In genomic region chr16:57519796-57520360, GRCh38 we compare ENCODE assay signal across 7 cellular contexts. TPM values are rescaled to one million over a fixed set of nuclear protein-coding genes. Genes with fewer than 3 reads are reported as not detected.
A peak's percentile ranks its signal among the peaks of the same experiment; 100 is the strongest.
DNase-seq lines count a peak whose midpoint lies in the region; ATAC-seq, FAIRE-seq and TF ChIP-seq lines count a peak whose summit lies in the region.

No MANE protein-coding gene starts in this region.

- H3K79me2 ChIP-seq in H1 (ENCODE audit: control insufficient read depth in 1 of 2, insufficient read depth in 2 of 2, low read length in 2 of 2): no peaks in the 10 kb centered on the region

- POLR2A ChIA-PET in H1 (lab: Charles Lee; ENCODE audit: partially characterized antibody): interaction anchor here (1.2 to 5.1 kb wide), 9 partner anchors 8 to 101 kb away, joined by 3 to 28 read pairs (median 4); partner anchors contain the start of genes CIAPIN1, COQ9, DOK4 and POLR2C

- TF ChIP-seq POLR2A in H54 (IDR thresholded peaks at IDR 0.05; ENCODE audit: low read depth, low read length) (no peak), H1 (IDR thresholded peaks at IDR 0.05; ENCODE audit: control extremely low read depth in 1 of 2, low read depth in 2 of 2, low read length in 2 of 2) (no peak)

- H2BK120ac ChIP-seq in H1 (replicated peaks; ENCODE audit: low read depth, low read length): no peak overlapping the region

- WGBS in H1 (ENCODE audit: extremely low coverage in 1 of 2, insufficient coverage in 1 of 2, insufficient read length in 1 of 2, insufficient replicate concordance in 2 of 2, low coverage in 1 of 2, low lambda C conversion rate in 2 of 2, missing lambda C conversion rate in 1 of 2), 2 experiments: 48% methylated on average over 10 of the region's 10 CpGs; no CpG with 5 or more reads in 1 of the 2 experiments

- peaks cover 0 to 2% (median 0%) of the 10 kb centered on the region in 4 experiments; a peak in 1 of 7 replicates for H3K4me1 ChIP-seq in H1 (replicated peaks in 1 of 4; ENCODE audit: control insufficient read depth in 3 of 4, insufficient read depth in 4 of 4, low read length in 3 of 4)
- H3K4me1 ChIP-seq in mucosa of descending colon (ENCODE audit: low read depth): no peaks in the 10 kb centered on the region

- FAIRE-seq in H54 (lab: Jason Lieb, UNC) (no peak), H1 (lab: Jason Lieb, UNC) (peak; percentile 78)

- CTCF ChIA-PET in H1 (lab: Charles Lee; ENCODE audit: partially characterized antibody): interaction anchor here (0.6 to 13.9 kb wide), 23 partner anchors 8 to 119 kb away, joined by 3 to 210 read pairs (median 5); partner anchors contain the start of genes ADGRG5, CIAPIN1, COQ9 and DOK4

- H2AK5ac ChIP-seq in H1 (ENCODE audit: low read depth, low read length): no peak overlapping the region

- no peak overlapping the region for H2BK15ac ChIP-seq in H1 (ENCODE audit: low read length)

- intact Hi-C loops in mucosa of descending colon (cut with DNase I, micrococcal nuclease): loop anchor here in 1 of 2 donors (2.0 to 10.0 kb wide), 2 partner anchors 101 to 215 kb away; no protein-coding TSS in a partner anchor

- no peak overlapping the region for H3K18ac ChIP-seq in H1 (ENCODE audit: extremely low read depth, low read length)

- H3K4me3 ChIP-seq in H1 (ENCODE audit: extremely low read depth in 1 of 4, insufficient read depth in 2 of 4, low read depth in 3 of 4, low read length in 4 of 4) (no peak overlapping the region), mucosa of descending colon (no peak overlapping the region)

- H3K23me2 ChIP-seq in H1 (ENCODE audit: low read depth, low read length): no peaks in the 10 kb centered on the region

- no peak overlapping the region for H4K5ac ChIP-seq in H1 (ENCODE audit: insufficient read length, low read depth, low read length)

- H3K4ac ChIP-seq in H1 (replicated peaks; ENCODE audit: insufficient read length, low read depth, low read length): no peak overlapping the region

- no peak overlapping the region for H3K56ac ChIP-seq in H1 (replicated peaks; ENCODE audit: insufficient read length, low read depth, low read length)

- H4K8ac ChIP-seq in H1 (ENCODE audit: extremely low read depth, insufficient read depth, low read length): no peak overlapping the region

- no peak overlapping the region for H2BK20ac ChIP-seq in H1 (ENCODE audit: low read length)

- H3K9ac ChIP-seq in H1 (replicated peaks in 1 of 4; ENCODE audit: extremely low read depth in 1 of 4, low read depth in 3 of 4, low read length in 3 of 4): no peak overlapping the region

- TF ChIP-seq CTCF in H1 (IDR thresholded peaks at IDR 0.05; ENCODE audit: control extremely low read depth in 1 of 3, insufficient read depth in 1 of 3, low read depth in 1 of 3, low read length in 3 of 3) (peak; percentile 96 to 99 (median 97)), mucosa of descending colon (IDR thresholded peaks at IDR 0.05) (peak; percentile 97)

- H2BK5ac ChIP-seq in H1 (ENCODE audit: low read depth, low read length): no peak overlapping the region

- no peak for TF ChIP-seq EP300 in H1 (IDR thresholded peaks at IDR 0.05; ENCODE audit: borderline replicate concordance in 1 of 2, low read depth in 2 of 2, low read length in 2 of 2)

- H3K23ac ChIP-seq in H1 (ENCODE audit: insufficient read length): no peak overlapping the region

- no peak overlapping the region for H2BK12ac ChIP-seq in H1 (ENCODE audit: low read depth, low read length)

- H3K36me3 ChIP-seq in H1 (ENCODE audit: control insufficient read depth in 2 of 4, insufficient read depth in 4 of 4, low read length in 3 of 4) (no peaks in the 10 kb centered on the region; a peak in 1 of 8 replicates), mucosa of descending colon (ENCODE audit: low read depth) (no peaks in the 10 kb centered on the region)

- H4K91ac ChIP-seq in H1 (replicated peaks; ENCODE audit: insufficient read length, low read length): no peak overlapping the region

- DNase-seq in GM04504 (ENCODE audit: low read depth) (peak; percentile 28), H54 (ENCODE audit: insufficient read length, low spot score) (peak; percentile 90), NCI-H526 treated with DMSO at 0.1 percent for 48 hours (lab: John Stamatoyannopoulos, UW) (peak; percentile 2), H1 (ENCODE audit: low read depth in 1 of 2, low spot score in 2 of 2) (peak in 1 of 2 experiments; percentile 93), mucosa of descending colon (peak; percentile 74 to 88 (median 85))
- DNase-seq in activated CD8-positive, alpha-beta memory T cell treated with anti-CD3 and anti-CD28 coated beads for 48 hours (ENCODE audit: low read depth in 2 of 3, low spot score in 2 of 3): peak; percentile 60 to 77 (median 68)
- DNase-seq in stimulated activated CD8-positive, alpha-beta memory T cell treated with anti-CD3 and anti-CD28 coated beads, Interleukin-4, amount 100 ng/mL, for 48 hours: peak; percentile 91

- no peak overlapping the region for H2AFZ ChIP-seq in H1 (ENCODE audit: low read length)

- H3K27ac ChIP-seq in H1 (ENCODE audit: low read depth, low read length): no peak overlapping the region

- ATAC-seq in mucosa of descending colon: peak; percentile 85

- H3K9me3 ChIP-seq in H1 (ENCODE audit: insufficient read depth in 2 of 2, low read depth in 1 of 2, low read length in 1 of 2) (no peaks in the 10 kb centered on the region), mucosa of descending colon (no peaks in the 10 kb centered on the region)

- peaks cover 0 to 2% of the 10 kb centered on the region in 2 experiments for H4K20me1 ChIP-seq in H1 (replicated peaks in 1 of 2; ENCODE audit: control insufficient read depth in 1 of 2, insufficient read depth in 2 of 2, low read length in 2 of 2)

- peak; percentile 94 to 97 for TF ChIP-seq RAD21 in H1 (IDR thresholded peaks at IDR 0.05 in 1 of 2, conservative IDR thresholded peaks at IDR 0.05 in 1 of 2; ENCODE audit: low read depth in 2 of 2, low read length in 2 of 2)

- H3K4me2 ChIP-seq in H1 (ENCODE audit: insufficient read depth in 1 of 2, low read depth in 2 of 2, low read length in 2 of 2): no peak overlapping the region

- H3K27me3 ChIP-seq in H1 (replicated peaks in 1 of 4; ENCODE audit: control insufficient read depth in 3 of 4, extremely low read depth in 1 of 4, insufficient read depth in 3 of 4, low read length in 3 of 4): peaks cover 0 to 2% (median 0%) of the 10 kb centered on the region in 4 experiments; a peak in 2 of 7 replicates

- H3K79me1 ChIP-seq in H1 (ENCODE audit: low read depth, low read length): no peaks in the 10 kb centered on the region

- H3K14ac ChIP-seq in H1 (ENCODE audit: insufficient read length): no peak overlapping the region

TF ChIP-seq in H1, 55 proteins besides CTCF, POLR2A, EP300 and RAD21 (continues in another document):
- TF ChIP-seq SP1 (IDR thresholded peaks at IDR 0.05; ENCODE audit: low read depth, low read length) (no peak), CHD2 (IDR thresholded peaks at IDR 0.05; ENCODE audit: low read length) (no peak), SRF (IDR thresholded peaks at IDR 0.05; ENCODE audit: low read depth, low read length) (no peak), RXRA (IDR thresholded peaks at IDR 0.05; ENCODE audit: insufficient read depth, low read depth, low read length) (no peak), CEBPB (IDR thresholded peaks at IDR 0.05; ENCODE audit: low read depth, low read length) (no peak)

RNA-seq across cellular contexts. Expression of gene CCDC102A, which starts 16.5 kb away (rescaled TPM):
- 3.5 and 4.0 TPM in 2 replicates for total RNA-seq in H1 (2021; fragmentation: NEBNext Ultra II Directional; extraction: Animal tissue kit (Norgen Biotek cat#: 25700))
- polyA plus RNA-seq in H1 (2011; rRNA removed): 7.5 and 10.5 TPM in 2 replicates
- 7.6 TPM for polyA plus RNA-seq in H1 (2011; cell fraction: cytosol; rRNA removed)
- 9.3 TPM for polyA plus RNA-seq in H1 (2011; cell fraction: nucleus; rRNA removed)
- polyA plus RNA-seq in H1 (2012, experiment 1 of 2): 2.3 to 5.0 TPM (median 4.0 TPM) in 4 replicates
- polyA plus RNA-seq in H1 (2012, experiment 2 of 2): 4.5 TPM
- polyA plus RNA-seq in H1 (2013, experiment 1 of 2): 1.3 TPM
- polyA plus RNA-seq in H1 (2013, experiment 2 of 2): 1.3 TPM
- polyA minus RNA-seq in H1 (2011; rRNA and poly(A)+ RNA removed): 1.7 and 1.9 TPM in 2 replicates
- 2.7 TPM for polyA minus RNA-seq in H1 (2011; cell fraction: cytosol; rRNA and poly(A)+ RNA removed)
- polyA minus RNA-seq in H1 (2011; cell fraction: nucleus; rRNA and poly(A)+ RNA removed): 2.6 TPM
- 10 to 100 TPM in 1 of 3 donors, 1 to 10 TPM in 2; 1.2 to 16.2 (median 2.5) TPM for total RNA-seq in mucosa of descending colon

RNA-seq across cellular contexts. Expression of gene ADGRG5, which starts 22.6 kb away (rescaled TPM):
- total RNA-seq in H1 (2021; fragmentation: NEBNext Ultra II Directional; extraction: Animal tissue kit (Norgen Biotek cat#: 25700)): 8.6 and 10.5 TPM in 2 replicates
- polyA plus RNA-seq in H1 (2011; rRNA removed): 14.8 and 16.5 TPM in 2 replicates
- polyA plus RNA-seq in H1 (2011; cell fraction: cytosol; rRNA removed): 6.7 TPM
- 17.8 TPM for polyA plus RNA-seq in H1 (2011; cell fraction: nucleus; rRNA removed)
- 7.0 to 10.8 TPM (median 8.9 TPM) in 4 replicates for polyA plus RNA-seq in H1 (2012, experiment 1 of 2)
- 10.2 TPM for polyA plus RNA-seq in H1 (2012, experiment 2 of 2)
- polyA plus RNA-seq in H1 (2013, experiment 1 of 2): 5.0 TPM
- polyA plus RNA-seq in H1 (2013, experiment 2 of 2): 5.4 TPM
- 9.6 and 11.4 TPM in 2 replicates for polyA minus RNA-seq in H1 (2011; rRNA and poly(A)+ RNA removed)
- 5.7 TPM for polyA minus RNA-seq in H1 (2011; cell fraction: cytosol; rRNA and poly(A)+ RNA removed)
- polyA minus RNA-seq in H1 (2011; cell fraction: nucleus; rRNA and poly(A)+ RNA removed): 5.4 TPM
- total RNA-seq in mucosa of descending colon: 1 to 10 TPM in 2 of 3 donors, under 1 TPM in 1; 0.51 to 1.6 (median 1.1) TPM

RNA-seq across cellular contexts. Expression of gene DOK4, which starts 33.6 kb away (rescaled TPM):
- total RNA-seq in H1 (2021; fragmentation: NEBNext Ultra II Directional; extraction: Animal tissue kit (Norgen Biotek cat#: 25700)): 28.9 and 29.9 TPM in 2 replicates
- 24.0 and 29.5 TPM in 2 replicates for polyA plus RNA-seq in H1 (2011; rRNA removed)
- polyA plus RNA-seq in H1 (2011; cell fraction: cytosol; rRNA removed): 30.4 TPM
- polyA plus RNA-seq in H1 (2011; cell fraction: nucleus; rRNA removed): 46.7 TPM
- 20.5 to 27.4 TPM (median 25.8 TPM) in 4 replicates for polyA plus RNA-seq in H1 (2012, experiment 1 of 2)
- 20.5 TPM for polyA plus RNA-seq in H1 (2012, experiment 2 of 2)
- 13.6 TPM for polyA plus RNA-seq in H1 (2013, experiment 1 of 2)
- 13.6 TPM for polyA plus RNA-seq in H1 (2013, experiment 2 of 2)
- 24.3 and 27.0 TPM in 2 replicates for polyA minus RNA-seq in H1 (2011; rRNA and poly(A)+ RNA removed)
- 14.3 TPM for polyA minus RNA-seq in H1 (2011; cell fraction: cytosol; rRNA and poly(A)+ RNA removed)
- 11.3 TPM for polyA minus RNA-seq in H1 (2011; cell fraction: nucleus; rRNA and poly(A)+ RNA removed)
- total RNA-seq in mucosa of descending colon: 100 to 1,000 TPM in 2 of 3 donors, 10 to 100 TPM in 1; 68.4 to 143 (median 101) TPM

RNA-seq across cellular contexts. Expression of gene POLR2C, which starts 57.4 kb away (rescaled TPM):
- 71.2 and 72.5 TPM in 2 replicates for total RNA-seq in H1 (2021; fragmentation: NEBNext Ultra II Directional; extraction: Animal tissue kit (Norgen Biotek cat#: 25700))
- polyA plus RNA-seq in H1 (2011; rRNA removed): 132 and 149 TPM in 2 replicates
- 174 TPM for polyA plus RNA-seq in H1 (2011; cell fraction: cytosol; rRNA removed)
- 155 TPM for polyA plus RNA-seq in H1 (2011; cell fraction: nucleus; rRNA removed)
- polyA plus RNA-seq in H1 (2012, experiment 1 of 2): 73.1 to 103 TPM (median 99.7 TPM) in 4 replicates
- 88.7 TPM for polyA plus RNA-seq in H1 (2012, experiment 2 of 2)
- 41.8 TPM for polyA plus RNA-seq in H1 (2013, experiment 1 of 2)
- 43.3 TPM for polyA plus RNA-seq in H1 (2013, experiment 2 of 2)
- polyA minus RNA-seq in H1 (2011; rRNA and poly(A)+ RNA removed): 234 and 245 TPM in 2 replicates
- polyA minus RNA-seq in H1 (2011; cell fraction: cytosol; rRNA and poly(A)+ RNA removed): 126 TPM
- 89.2 TPM for polyA minus RNA-seq in H1 (2011; cell fraction: nucleus; rRNA and poly(A)+ RNA removed)
- 10 to 100 TPM; 50.0 to 51.3 (median 51.0) TPM for total RNA-seq in mucosa of descending colon
